29 cellular contexts compared by ENCODE assay signal in genomic region chr2:120810639-120811038, GRCh38.
"Had no signal": no experiment of that assay in that cellular context is flagged by ENCODE, and none has a peak within 500 bp of the region (broad histone marks: within the 10 kb centered on the region; RNA-seq: fewer than 3 reads in every experiment).

No MANE protein-coding gene starts in this region.

- H3K4me3 Mint-ChIP-seq: naive thymus-derived CD8-positive, alpha-beta T cell; nephron; neural crest cell; stimulated activated memory B cell treated with anti-CD40 and anti-IgM and Interleukin-4, amounts not matched to agents 10 μg/mL and 1 μg/mL and 100 μg/mL, for 72 hours; stimulated activated naive CD8-positive, alpha-beta T cell treated with anti-CD3 and anti-CD28 coated beads, Interleukin-15, amount 100 ng/mL, for 72 hours had no signal

- DNase-seq: heart right ventricle; kidney glomerular epithelial cell; left colon; lower lobe of right lung; mammary epithelial cell; mesenchymal stem cell; naive thymus-derived CD8-positive, alpha-beta T cell; occipital lobe; ovary; stimulated activated CD4-positive, alpha-beta T cell treated with anti-CD3 and anti-CD28 coated beads, Interleukin-12 subunit alpha, Interleukin-12 subunit beta, amount 100 ng/mL, for 4 hours; stimulated activated CD4-positive, alpha-beta T cell treated with anti-CD3 and anti-CD28 coated beads, Interleukin-4, amount 100 ng/mL, for 4 hours; stimulated activated CD8-positive, alpha-beta memory T cell treated with anti-CD3 and anti-CD28 coated beads, Interleukin-4, amount 100 ng/mL, for 48 hours; stimulated activated naive CD4-positive, alpha-beta T cell treated with Interleukin-2 at 50 U/mL for 16 hours; stimulated activated naive CD8-positive, alpha-beta T cell treated with anti-CD3 and anti-CD28 coated beads, Interleukin-15, amount 100 ng/mL, for 72 hours; substantia nigra; testis; thyroid gland; trophoblast cell; upper lobe of right lung had no signal

- ATAC-seq: left colon; left lung; lower lobe of right lung; naive thymus-derived CD8-positive, alpha-beta T cell; sciatic nerve; stimulated activated memory B cell treated with anti-CD40 and anti-IgM and Interleukin-4, amounts not matched to agents 10 μg/mL and 1 μg/mL and 100 μg/mL, for 72 hours; stimulated activated naive CD8-positive, alpha-beta T cell treated with anti-CD3 and anti-CD28 coated beads, Interleukin-15, amount 100 ng/mL, for 72 hours; upper lobe of right lung had no signal

- H3K36me3 Mint-ChIP-seq: naive thymus-derived CD8-positive, alpha-beta T cell; stimulated activated memory B cell treated with anti-CD40 and anti-IgM and Interleukin-4, amounts not matched to agents 10 μg/mL and 1 μg/mL and 100 μg/mL, for 72 hours had no signal

- H3K4me3 ChIP-seq: heart right ventricle, hepatocyte, left lung, lower lobe of right lung, ovary, right atrium auricular region, skin epidermis, testis, thyroid gland, upper lobe of right lung had no signal

- H3K4me2 ChIP-seq: hepatocyte had no signal

- H3K36me3 ChIP-seq: heart right ventricle, left lung, lower lobe of right lung, neutrophil, ovary, right atrium auricular region, thyroid gland, upper lobe of right lung had no signal

- H3K79me2 ChIP-seq: hepatocyte had no signal

- H3K27ac Mint-ChIP-seq: naive thymus-derived CD8-positive, alpha-beta T cell; nephron; stimulated activated memory B cell treated with anti-CD40 and anti-IgM and Interleukin-4, amounts not matched to agents 10 μg/mL and 1 μg/mL and 100 μg/mL, for 72 hours had no signal

- H3K27me3 ChIP-seq: hepatocyte, ovary, right atrium auricular region, testis, upper lobe of right lung had no signal

- H3K4me1 Mint-ChIP-seq: naive thymus-derived CD8-positive, alpha-beta T cell; stimulated activated memory B cell treated with anti-CD40 and anti-IgM and Interleukin-4, amounts not matched to agents 10 μg/mL and 1 μg/mL and 100 μg/mL, for 72 hours; stimulated activated naive CD8-positive, alpha-beta T cell treated with anti-CD3 and anti-CD28 coated beads, Interleukin-15, amount 100 ng/mL, for 72 hours had no signal

- H3K27ac ChIP-seq: heart right ventricle, hepatocyte, left lung, lower lobe of right lung, neutrophil, ovary, right atrium auricular region, skin epidermis, testis, thyroid gland, upper lobe of right lung had no signal

- H3K9me3 ChIP-seq: heart right ventricle, left lung, lower lobe of right lung, neutrophil, ovary, right atrium auricular region, testis, thyroid gland, upper lobe of right lung had no signal

- FAIRE-seq: keratinocyte had no signal

- H3K9me3 Mint-ChIP-seq: naive thymus-derived CD8-positive, alpha-beta T cell; nephron; neural crest cell; stimulated activated memory B cell treated with anti-CD40 and anti-IgM and Interleukin-4, amounts not matched to agents 10 μg/mL and 1 μg/mL and 100 μg/mL, for 72 hours; stimulated activated naive CD8-positive, alpha-beta T cell treated with anti-CD3 and anti-CD28 coated beads, Interleukin-15, amount 100 ng/mL, for 72 hours had no signal

- H2AFZ ChIP-seq: hepatocyte had no signal

- H3K4me1 ChIP-seq: left lung, lower lobe of right lung, right atrium auricular region, testis, thyroid gland had no signal
